19 cellular contexts compared by ENCODE assay signal in the genomic region with DNA sequence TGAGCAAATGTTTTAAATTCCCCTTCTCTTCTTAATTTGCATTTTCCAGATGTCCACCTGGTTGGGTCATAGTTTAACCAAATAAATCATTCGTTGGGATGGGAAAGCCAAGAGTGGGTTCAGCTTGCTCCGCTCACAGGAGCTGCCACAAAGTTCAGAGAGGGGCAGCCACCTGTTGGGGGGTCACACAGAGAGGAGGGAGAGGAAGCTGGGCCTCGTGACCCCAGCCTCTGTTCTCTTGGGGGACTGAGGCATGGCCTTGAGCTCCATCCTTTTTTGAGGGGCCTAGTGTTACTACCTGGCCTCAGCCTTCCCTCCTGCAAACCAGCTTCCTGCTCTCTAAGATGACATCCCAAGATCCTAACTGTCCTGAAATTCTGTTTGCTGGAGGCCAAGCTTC. TPM values are rescaled to one million over a fixed set of nuclear protein-coding genes. Genes with fewer than 3 reads are reported as not detected.
A peak's percentile ranks its signal among the peaks of the same experiment; 100 is the strongest.
DNase-seq lines count a peak whose midpoint lies in the region; ATAC-seq, FAIRE-seq and TF ChIP-seq lines count a peak whose summit lies in the region.
"Had no signal": no experiment of that assay in that cellular context is flagged by ENCODE, and none has a peak within 500 bp of the region (broad histone marks: within the 10 kb centered on the region; RNA-seq: fewer than 3 reads in every experiment).

No MANE protein-coding gene starts in this region.

- no peaks in the 10 kb centered on the region for H3K9me3 ChIP-seq in OCI-LY1 (ENCODE audit: low read length)
- no peaks in the 10 kb centered on the region for H3K9me3 ChIP-seq in aorta (ENCODE audit: control insufficient read depth, low read length)
- H3K9me3 ChIP-seq in breast epithelium: no peaks in the 10 kb centered on the region

- no peak for ATAC-seq in aorta (ENCODE audit: low FRiP score)
- ATAC-seq: GM23338 had no signal

- H3K4me1 ChIP-seq in OCI-LY1 (ENCODE audit: insufficient read depth, low read length, severe bottlenecking) (peaks cover 91% of the 10 kb centered on the region), aorta (ENCODE audit: control insufficient read depth in 1 of 2, insufficient read depth in 2 of 2, low read length in 2 of 2) (no peaks in the 10 kb centered on the region), breast epithelium (no peaks in the 10 kb centered on the region)

- H3K4me1 Mint-ChIP-seq in MCF 10A (ENCODE audit: insufficient read depth, unreplicated experiment): peaks cover 6% of the 10 kb centered on the region

- H3K4me2 ChIP-seq in OCI-LY1 (ENCODE audit: low read length): peak overlapping the region; percentile 95
- H3K4me2 ChIP-seq: GM23338 had no signal

- H3K4me3 Mint-ChIP-seq in MCF 10A (ENCODE audit: unreplicated experiment): no peak overlapping the region
- H3K4me3 Mint-ChIP-seq: B cell; CD4-positive, alpha-beta T cell; GM23338 had no signal

- no peaks in the 10 kb centered on the region for H3K9me2 ChIP-seq in OCI-LY1 (ENCODE audit: low read depth, low read length)

- peak overlapping the region; percentile 96 for H3K9ac ChIP-seq in OCI-LY1 (ENCODE audit: low read length)

- H4K20me1 ChIP-seq in OCI-LY1 (ENCODE audit: insufficient read depth, low read length): no peaks in the 10 kb centered on the region

- H2AFZ ChIP-seq in OCI-LY1 (ENCODE audit: low read length): no peak overlapping the region
- H2AFZ ChIP-seq: GM23338 had no signal

- no peak overlapping the region for H3K27ac Mint-ChIP-seq in MCF 10A (ENCODE audit: low read depth, unreplicated experiment)
- H3K27ac Mint-ChIP-seq: B cell; CD4-positive, alpha-beta T cell; GM23338; IgD-negative memory B cell had no signal

- no peaks in the 10 kb centered on the region for H3K36me3 Mint-ChIP-seq in MCF 10A (ENCODE audit: insufficient read depth, unreplicated experiment)

- peak overlapping the region; percentile 97 for H3K27ac ChIP-seq in OCI-LY1 (ENCODE audit: low read depth, low read length, poor library complexity, severe bottlenecking)
- H3K27ac ChIP-seq in aorta (ENCODE audit: low read depth in 1 of 2, low read length in 2 of 2): no peak overlapping the region
- no peak overlapping the region for H3K27ac ChIP-seq in breast epithelium

- CTCF ChIA-PET in MCF 10A (lab: Yijun Ruan, JAX): interaction anchor here (0.6 to 1.8 kb wide), 7 partner anchors 17 to 194 kb away, joined by 3 to 7 read pairs (median 3); no protein-coding TSS in a partner anchor

- no peak for TF ChIP-seq POLR2A in breast epithelium (IDR thresholded peaks at IDR 0.05)

- POLR2A ChIA-PET in MCF 10A (lab: Yijun Ruan, JAX): no interaction called here

- H3K27me3 Mint-ChIP-seq in MCF 10A (ENCODE audit: insufficient read depth, unreplicated experiment): no peaks in the 10 kb centered on the region
- H3K27me3 Mint-ChIP-seq: CD4-positive, alpha-beta T cell had no signal

- peak; percentile 21 for FAIRE-seq in GM19239 (lab: Jason Lieb, UNC)
- FAIRE-seq: A204.1, G401.6 had no signal

- DNase-seq in GM12864 (ENCODE audit: low read depth) (no peak), GM19239 (ENCODE audit: insufficient read length, low spot score) (no peak), aorta (no peak), MCF 10A (ENCODE audit: unreplicated experiment) (no peak), putamen (ENCODE audit: low spot score) (no peak), breast epithelium (ENCODE audit: low spot score in 2 of 2) (no peak)
- DNase-seq: C1 segment of cervical spinal cord; Calu3; CD4-positive, alpha-beta T cell; DMS79; EL; H7; KG1 had no signal

- peaks cover 16% of the 10 kb centered on the region for H3K79me2 ChIP-seq in OCI-LY1 (ENCODE audit: insufficient read depth, low read length)

- H3K9me3 Mint-ChIP-seq in MCF 10A (ENCODE audit: unreplicated experiment): no peaks in the 10 kb centered on the region
- H3K9me3 Mint-ChIP-seq: CD4-positive, alpha-beta T cell; GM23338; IgD-negative memory B cell had no signal

- peak overlapping the region; percentile 57 for H3K4me3 ChIP-seq in GM12864 (ENCODE audit: low read depth, low read length)
- peak overlapping the region; percentile 93 for H3K4me3 ChIP-seq in OCI-LY1 (ENCODE audit: low read depth, low read length, poor library complexity, severe bottlenecking)
- no peak overlapping the region for H3K4me3 ChIP-seq in aorta (ENCODE audit: low read length in 2 of 2)
- H3K4me3 ChIP-seq in breast epithelium: no peak overlapping the region
- H3K4me3 ChIP-seq: GM23338 had no signal

- no peaks in the 10 kb centered on the region; the same call in 1 of the 2 replicates for H3F3A ChIP-seq in OCI-LY1 (ENCODE audit: insufficient read depth, low read length)

- H3K36me3 ChIP-seq in OCI-LY1 (ENCODE audit: insufficient read depth, low read length) (peaks cover 15% of the 10 kb centered on the region; the same call in 1 of the 2 replicates), aorta (ENCODE audit: control insufficient read depth in 1 of 2, insufficient read depth in 2 of 2, low read length in 1 of 2) (no peaks in the 10 kb centered on the region), breast epithelium (no peaks in the 10 kb centered on the region)

- TF ChIP-seq CTCF in GM12864 (IDR thresholded peaks at IDR 0.05; ENCODE audit: low read depth, low read length, missing control alignments): no peak
- TF ChIP-seq CTCF in OCI-LY1 (IDR thresholded peaks at IDR 0.05; ENCODE audit: low read length): no peak
- no peak for TF ChIP-seq CTCF in MCF 10A (IDR thresholded peaks at IDR 0.05; ENCODE audit: unreplicated experiment)
- TF ChIP-seq CTCF in breast epithelium (IDR thresholded peaks at IDR 0.05): no peak

- H3K27me3 ChIP-seq in OCI-LY1 (ENCODE audit: insufficient read depth, low read length) (no peaks in the 10 kb centered on the region), aorta (ENCODE audit: control insufficient read depth in 1 of 2, insufficient read depth in 2 of 2, low read length in 1 of 2) (no peaks in the 10 kb centered on the region), breast epithelium (no peaks in the 10 kb centered on the region)

- 85 to 90% methylated on average over 3 of the region's 3 CpGs for WGBS in aorta, 2 donors

- intact Hi-C loops in aorta (cut with DNase I): no loop called here
- intact Hi-C loops in MCF 10A (cut with micrococcal nuclease): no loop called here
- intact Hi-C loops in breast epithelium (cut with DNase I; ENCODE audit: low total_unique reads): no loop called here

- no TSS peak for BruUV-seq in MCF 10A (replicated peaks; lab: Mats Ljungman, UMichigan)

RNA-seq across cellular contexts. Expression of gene MEF2B, which starts 2.5 kb away (rescaled TPM):
- total RNA-seq in aorta (1 to 10 TPM; 1.6 to 2.4 TPM), MCF 10A (2022) (1.4 TPM in 2 replicates), breast epithelium (under 1 TPM in 2 of 3 donors, not detected in 1; 0.59 to 0.64 TPM)
- polyA plus RNA-seq in aorta: 1 to 10 TPM in 1 of 2 donors, not detected in 1; 1.8 TPM

RNA-seq across cellular contexts. Expression of gene BORCS8, which starts 24.3 kb away (rescaled TPM):
- 10 to 100 TPM; 27.1 to 28.2 TPM for total RNA-seq in aorta
- polyA plus RNA-seq in aorta: 10 to 100 TPM; 14.4 to 47.9 TPM
- 25.4 and 26.3 TPM in 2 replicates for total RNA-seq in MCF 10A (2022)
- total RNA-seq in breast epithelium: 10 to 100 TPM; 15.2 to 18.0 (median 16.7) TPM

RNA-seq across cellular contexts. Expression of gene RFXANK, which starts 24.4 kb away (rescaled TPM):
- total RNA-seq in aorta (10 to 100 TPM; 33.1 to 44.0 TPM), MCF 10A (2022) (115 and 118 TPM in 2 replicates), breast epithelium (10 to 100 TPM; 43.9 to 51.1 (median 47.7) TPM)
- polyA plus RNA-seq in aorta: 100 to 1,000 TPM in 1 of 2 donors, 10 to 100 TPM in 1; 42.3 to 199 TPM

RNA-seq across cellular contexts. Expression of gene TMEM161A, which starts 29.3 kb away (rescaled TPM):
- 10 to 100 TPM; 11.6 to 18.1 TPM for total RNA-seq in aorta
- polyA plus RNA-seq in aorta: 10 to 100 TPM in 1 of 2 donors, 1 to 10 TPM in 1; 7.6 to 53.3 TPM
- total RNA-seq in MCF 10A (2022): 34.8 and 36.1 TPM in 2 replicates
- total RNA-seq in breast epithelium: 10 to 100 TPM; 13.8 to 20.3 (median 18.0) TPM

RNA-seq across cellular contexts. Expression of gene NR2C2AP, which starts 35.6 kb away (rescaled TPM):
- 10 to 100 TPM in 1 of 2 donors, 1 to 10 TPM in 1; 9.8 to 11.9 TPM for total RNA-seq in aorta
- polyA plus RNA-seq in aorta: 10 to 100 TPM; 12.8 to 21.8 TPM
- 13.4 and 20.6 TPM in 2 replicates for total RNA-seq in MCF 10A (2022)
- total RNA-seq in breast epithelium: 10 to 100 TPM; 19.8 to 24.1 (median 21.6) TPM

Comparison
In these comparisons a context has a peak if more than half of its experiments do, and no peak if none do; other contexts are left out.
1. H3K4me3 ChIP-seq: peak in GM12864 (single experiment) and OCI-LY1 (single experiment); none in aorta (0 of 2) and breast epithelium (0 of 3).